In genomic region chr16:72889616-72890235, GRCh38 we compare ENCODE assay signal across 25 cellular contexts.
"Had no signal": no experiment of that assay in that cellular context is flagged by ENCODE, and none has a peak within 500 bp of the region (broad histone marks: within the 10 kb centered on the region; RNA-seq: fewer than 3 reads in every experiment).

No MANE protein-coding gene starts in this region.

- H3K36me3 ChIP-seq: neutrophil had no signal

- H3K4me3 ChIP-seq: coronary artery, esophagus muscularis mucosa, heart right ventricle, left lung, pancreas, smooth muscle cell, suprapubic skin had no signal

- DNase-seq: dermis blood vessel endothelial cell; effector memory CD4-positive, alpha-beta T cell; foreskin keratinocyte; glutamatergic neuron; heart right ventricle; hippocampal formation; left cardiac atrium; left lung; pancreas; stimulated activated CD4-positive, alpha-beta T cell treated with anti-CD3 and anti-CD28 coated beads, Interleukin-12 subunit alpha, Interleukin-12 subunit beta, amount 100 ng/mL, for 4 hours; stimulated activated CD4-positive, alpha-beta T cell treated with anti-CD3 and anti-CD28 coated beads, Interleukin-1b, Interleukin-23, amount 100 ng/mL, for 48 hours; stimulated activated CD4-positive, alpha-beta T cell treated with anti-CD3 and anti-CD28 coated beads, Interleukin-4, amount 100 ng/mL, for 1 hour; stimulated activated CD8-positive, alpha-beta memory T cell treated with anti-CD3 and anti-CD28 coated beads, Interleukin-4, amount 100 ng/mL, for 48 hours; stimulated activated naive CD4-positive, alpha-beta T cell; stimulated activated naive CD8-positive, alpha-beta T cell treated with anti-CD3 and anti-CD28 coated beads, Interleukin-15, amount 100 ng/mL, for 72 hours had no signal

- H3K4me3 Mint-ChIP-seq: natural killer cell treated with Interleukin-12 subunit alpha and Interleukin-12 subunit beta and Interleukin-15 and Interleukin-18, amount 100 ng/mL, for 72 hours; stimulated activated naive CD8-positive, alpha-beta T cell treated with anti-CD3 and anti-CD28 coated beads, Interleukin-15, amount 100 ng/mL, for 72 hours; type B pancreatic cell had no signal

- H3K9me3 ChIP-seq: esophagus muscularis mucosa, neutrophil, pancreas, suprapubic skin had no signal

- FAIRE-seq: endothelial cell of umbilical vein, islet of Langerhans, pancreas had no signal

- H3K27ac Mint-ChIP-seq: natural killer cell treated with Interleukin-12 subunit alpha and Interleukin-12 subunit beta and Interleukin-15 and Interleukin-18, amount 100 ng/mL, for 72 hours; type B pancreatic cell had no signal

- H3K27me3 ChIP-seq: esophagus muscularis mucosa, foreskin keratinocyte, heart right ventricle, left lung, neutrophil, pancreas, suprapubic skin had no signal

- H3K4me1 ChIP-seq: foreskin keratinocyte, pancreas, suprapubic skin had no signal

- H3K9me3 Mint-ChIP-seq: natural killer cell treated with Interleukin-12 subunit alpha and Interleukin-12 subunit beta and Interleukin-15 and Interleukin-18, amount 100 ng/mL, for 72 hours; type B pancreatic cell had no signal

- H3K4me2 ChIP-seq: smooth muscle cell had no signal

- H3K4me1 Mint-ChIP-seq: stimulated activated naive CD8-positive, alpha-beta T cell treated with anti-CD3 and anti-CD28 coated beads, Interleukin-15, amount 100 ng/mL, for 72 hours had no signal

- H3K27ac ChIP-seq: coronary artery, esophagus muscularis mucosa, foreskin keratinocyte, heart right ventricle, left lung, neutrophil, pancreas, suprapubic skin had no signal

- H3K27me3 Mint-ChIP-seq: natural killer cell treated with Interleukin-12 subunit alpha and Interleukin-12 subunit beta and Interleukin-15 and Interleukin-18, amount 100 ng/mL, for 72 hours; stimulated activated naive CD8-positive, alpha-beta T cell treated with anti-CD3 and anti-CD28 coated beads, Interleukin-15, amount 100 ng/mL, for 72 hours; type B pancreatic cell had no signal

- ATAC-seq: foreskin keratinocyte; heart right ventricle; left cardiac atrium; left lung; natural killer cell treated with Interleukin-12 subunit alpha and Interleukin-12 subunit beta and Interleukin-15 and Interleukin-18, amount 100 ng/mL, for 72 hours; pancreas; sciatic nerve; stimulated activated naive CD8-positive, alpha-beta T cell treated with anti-CD3 and anti-CD28 coated beads, Interleukin-15, amount 100 ng/mL, for 72 hours had no signal

- H3K36me3 Mint-ChIP-seq: natural killer cell treated with Interleukin-12 subunit alpha and Interleukin-12 subunit beta and Interleukin-15 and Interleukin-18, amount 100 ng/mL, for 72 hours had no signal
